Comparison of ENCODE assay signal across 19 cellular contexts in the genomic region with DNA sequence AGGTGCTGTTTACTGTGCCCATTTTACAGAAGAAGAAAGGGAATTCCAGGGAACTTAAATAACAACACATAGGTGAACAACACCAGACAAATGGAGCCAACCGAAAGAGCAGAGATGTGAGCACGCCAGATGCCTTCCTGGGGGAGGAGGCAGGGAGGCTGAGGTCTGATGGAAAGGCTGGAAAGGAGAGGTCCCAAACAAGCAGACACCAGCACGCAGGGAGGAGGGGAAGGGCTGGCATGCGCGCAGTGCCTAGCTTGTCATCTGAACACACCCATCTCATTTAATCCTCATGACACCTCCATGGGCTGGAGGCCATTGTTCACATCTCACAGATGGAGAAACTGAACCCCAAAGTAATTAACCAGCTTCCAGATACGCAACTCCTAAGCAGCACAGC. TPM values are rescaled to one million over a fixed set of nuclear protein-coding genes. Genes with fewer than 3 reads are reported as not detected.
A peak's percentile ranks its signal among the peaks of the same experiment; 100 is the strongest.
DNase-seq lines count a peak whose midpoint lies in the region; ATAC-seq, FAIRE-seq and TF ChIP-seq lines count a peak whose summit lies in the region.
"Had no signal": no experiment of that assay in that cellular context is flagged by ENCODE, and none has a peak within 500 bp of the region (broad histone marks: within the 10 kb centered on the region; RNA-seq: fewer than 3 reads in every experiment).

No MANE protein-coding gene starts in this region.

- no peak overlapping the region for H3K27ac ChIP-seq in BLaER1
- H3K27ac ChIP-seq in kidney (ENCODE audit: low read depth in 2 of 2, low read length in 2 of 2): no peak overlapping the region
- H3K27ac ChIP-seq: C4-2B had no signal

- no peaks in the 10 kb centered on the region for H3K4me1 Mint-ChIP-seq in stimulated activated effector memory CD8-positive, alpha-beta T cell treated with anti-CD3 and anti-CD28 coated beads, Interleukin-12 subunit alpha, Interleukin-12 subunit beta, amount 100 ng/mL, for 72 hours

- H3K9me3 ChIP-seq in BLaER1 (peaks cover 20% of the 10 kb centered on the region), kidney (ENCODE audit: control insufficient read depth in 1 of 2, low read length in 2 of 2) (peaks cover 0 to 7% of the 10 kb centered on the region in 2 donors)

- no peaks in the 10 kb centered on the region for H3K36me3 ChIP-seq in BLaER1
- H3K36me3 ChIP-seq in kidney (ENCODE audit: control insufficient read depth in 1 of 2, insufficient read depth in 2 of 2, low read length in 2 of 2): no peaks in the 10 kb centered on the region
- H3K36me3 ChIP-seq: BE2C had no signal

- DNase-seq in HTR-8/SVneo (ENCODE audit: insufficient read length, low spot score): no peak
- DNase-seq in kidney: peak; percentile 7
- no peak for DNase-seq in stimulated activated effector memory CD8-positive, alpha-beta T cell treated with anti-CD3 and anti-CD28 coated beads, Interleukin-12 subunit alpha, Interleukin-12 subunit beta, amount 100 ng/mL, for 72 hours (ENCODE audit: low spot score in 2 of 2)
- no peak for DNase-seq in anterior cingulate cortex (lab: John Stamatoyannopoulos, UW)
- no peak for DNase-seq in NCI-H1436 treated with DMSO at 0.1 percent for 48 hours (lab: John Stamatoyannopoulos, UW)
- DNase-seq: ACHN; BE2C; CD4-positive, alpha-beta memory T cell; DMS153; DMS79; GDM1; GOT3; H9 had no signal

- H3K4me1 ChIP-seq in BLaER1 (peaks cover 48% of the 10 kb centered on the region), kidney (ENCODE audit: control insufficient read depth in 1 of 2, insufficient read depth in 1 of 2, low read depth in 1 of 2, low read length in 2 of 2) (peaks cover 0 to 7% of the 10 kb centered on the region in 2 donors)
- H3K4me1 ChIP-seq: BE2C had no signal

- FAIRE-seq in HTR-8/SVneo (lab: Jason Lieb, UNC) (peak; percentile 86), kidney (lab: Jason Lieb, UNC) (no peak)
- FAIRE-seq: A204.1, GM12892, GM18507 had no signal

- no peak for ATAC-seq in stimulated activated effector memory CD8-positive, alpha-beta T cell treated with anti-CD3 and anti-CD28 coated beads, Interleukin-12 subunit alpha, Interleukin-12 subunit beta, amount 100 ng/mL, for 72 hours

- intact Hi-C loops in kidney (cut with DNase I): no loop called here

- peaks cover 2% of the 10 kb centered on the region for H3K9me3 Mint-ChIP-seq in stimulated activated effector memory CD8-positive, alpha-beta T cell treated with anti-CD3 and anti-CD28 coated beads, Interleukin-12 subunit alpha, Interleukin-12 subunit beta, amount 100 ng/mL, for 72 hours

- H3K4me3 ChIP-seq in BLaER1 (no peak overlapping the region), kidney (ENCODE audit: low read length in 2 of 2) (no peak overlapping the region)

- H3K4me3 Mint-ChIP-seq in stimulated activated effector memory CD8-positive, alpha-beta T cell treated with anti-CD3 and anti-CD28 coated beads, Interleukin-12 subunit alpha, Interleukin-12 subunit beta, amount 100 ng/mL, for 72 hours: no peak overlapping the region
- H3K4me3 Mint-ChIP-seq: CD4-positive, alpha-beta memory T cell; H9 had no signal

- no peak for TF ChIP-seq CTCF in kidney (IDR thresholded peaks at IDR 0.05; ENCODE audit: borderline replicate concordance, extremely low read depth, insufficient read depth)

- peak overlapping the region; percentile 59; the same call in 1 of the 2 replicates for H3K4me2 ChIP-seq in BLaER1

- H3K27me3 ChIP-seq in BLaER1: no peaks in the 10 kb centered on the region
- H3K27me3 ChIP-seq: BE2C had no signal

- H4K20me1 ChIP-seq in BLaER1: no peaks in the 10 kb centered on the region

- H3K9ac ChIP-seq in BLaER1 (no peak overlapping the region), kidney (ENCODE audit: low read length in 2 of 2) (no peak overlapping the region)

- H3K36me3 Mint-ChIP-seq in stimulated activated effector memory CD8-positive, alpha-beta T cell treated with anti-CD3 and anti-CD28 coated beads, Interleukin-12 subunit alpha, Interleukin-12 subunit beta, amount 100 ng/mL, for 72 hours: peaks cover 5% of the 10 kb centered on the region

- H3K27ac Mint-ChIP-seq in stimulated activated effector memory CD8-positive, alpha-beta T cell treated with anti-CD3 and anti-CD28 coated beads, Interleukin-12 subunit alpha, Interleukin-12 subunit beta, amount 100 ng/mL, for 72 hours: peak overlapping the region; percentile 18
- H3K27ac Mint-ChIP-seq: CD4-positive, alpha-beta memory T cell; H9 had no signal

RNA-seq across cellular contexts. Expression of a gene that starts 20.9 kb away (rescaled TPM):
- not detected for total RNA-seq in kidney
- not detected for polyA plus RNA-seq in kidney (ENCODE audit: insufficient read depth, low read depth, low replicate concordance)
- total RNA-seq: CD4-positive, alpha-beta memory T cell; Daoy had no signal
- polyA plus RNA-seq: CD4-positive, alpha-beta memory T cell had no signal
